ENCODE assay signal across 12 cellular contexts in genomic region chr17:69117855-69118758, GRCh38.
A peak's percentile ranks its signal among the peaks of the same experiment; 100 is the strongest.
DNase-seq lines count a peak whose midpoint lies in the region; ATAC-seq lines count a peak whose summit lies in the region.
"Had no signal": no experiment of that assay in that cellular context is flagged by ENCODE, and none has a peak within 500 bp of the region (broad histone marks: within the 10 kb centered on the region; RNA-seq: fewer than 3 reads in every experiment).

No MANE protein-coding gene starts in this region.

- no peak for DNase-seq in memory B cell (ENCODE audit: low spot score in 2 of 2)
- DNase-seq in HUDEP-2 (lab: John Stamatoyannopoulos, UW; ENCODE audit: unreplicated experiment in 76 of 76), result no peak
- DNase-seq in SW480 (ENCODE audit: low spot score), result no peak
- DNase-seq in T-helper 2 cell, result no peak
- DNase-seq: body of pancreas, EL, gastrocnemius medialis, mesendoderm, NCI-H2107 had no signal

- H3K27ac Mint-ChIP-seq in memory B cell, result peak overlapping the region; percentile 29

- peaks cover 4% of the 10 kb centered on the region for H3K36me3 Mint-ChIP-seq in memory B cell

- H3K27me3 Mint-ChIP-seq in memory B cell, result no peaks in the 10 kb centered on the region

- peak overlapping the region; percentile 21 for H3K4me3 Mint-ChIP-seq in memory B cell

- peak; percentile 48 for ATAC-seq in GM18868 (IDR thresholded peaks at IDR 0.05; ENCODE audit: unreplicated experiment)
- ATAC-seq in GM21717 (IDR thresholded peaks at IDR 0.05; ENCODE audit: unreplicated experiment), result peak; percentile 46
- peak; percentile 40 for ATAC-seq in HG03378 (IDR thresholded peaks at IDR 0.05; ENCODE audit: unreplicated experiment)
- ATAC-seq in memory B cell (ENCODE audit: low read depth), result peak; percentile 27
- ATAC-seq: body of pancreas, gastrocnemius medialis had no signal

- no peaks in the 10 kb centered on the region for H3K9me3 Mint-ChIP-seq in memory B cell

- peaks cover 18% of the 10 kb centered on the region for H3K4me1 Mint-ChIP-seq in memory B cell
